ENCODE assay signal across 16 cellular contexts in genomic region chr11:111725621-111726020, GRCh38. TPM values are rescaled to one million over a fixed set of nuclear protein-coding genes. Genes with fewer than 3 reads are reported as not detected.
DNase-seq lines count a peak whose midpoint lies in the region; ATAC-seq, FAIRE-seq and TF ChIP-seq lines count a peak whose summit lies in the region.
"Had no signal": no experiment of that assay in that cellular context is flagged by ENCODE, and none has a peak within 500 bp of the region (broad histone marks: within the 10 kb centered on the region; RNA-seq: fewer than 3 reads in every experiment).

No MANE protein-coding gene starts in this region.

- DNase-seq in bronchial epithelial cell (ENCODE audit: low read depth) (no peak), dorsolateral prefrontal cortex (no peak), right lobe of liver (no peak), dermis blood vessel endothelial cell (no peak), cerebellar cortex (ENCODE audit: low spot score) (no peak), Ammon's horn (ENCODE audit: low spot score) (no peak)
- DNase-seq: ACHN; Caco-2; CD4-positive, alpha-beta T cell; GM23248 had no signal

- no peaks in the 10 kb centered on the region for H3K9me3 ChIP-seq in right lobe of liver
- H3K9me3 ChIP-seq: Caco-2, HAP-1 had no signal

- ATAC-seq in right lobe of liver, result no peak

- FAIRE-seq in bronchial epithelial cell (lab: Jason Lieb, UNC), result peak; percentile 82
- FAIRE-seq: A204.1, D721Med, GM12891 had no signal

- intact Hi-C loops in dorsolateral prefrontal cortex (cut with DNase I) (no loop called here), right lobe of liver (cut with DNase I) (no loop called here)

- H3K27me3 ChIP-seq in bronchial epithelial cell (ENCODE audit: control insufficient read depth, insufficient read depth, low read length) (no peaks in the 10 kb centered on the region), dorsolateral prefrontal cortex (no peaks in the 10 kb centered on the region), right lobe of liver (no peaks in the 10 kb centered on the region)

- TF ChIP-seq CTCF in bronchial epithelial cell (IDR thresholded peaks at IDR 0.05; ENCODE audit: insufficient read depth, low read length, severe bottlenecking) (no peak), dorsolateral prefrontal cortex (IDR thresholded peaks at IDR 0.05 in 54 of 56, conservative IDR thresholded peaks at IDR 0.05 in 2 of 56; ENCODE audit: low read depth in 1 of 56, partially characterized antibody in 56 of 56) (no peak), right lobe of liver (IDR thresholded peaks at IDR 0.05) (no peak)

- 40% methylated on average over 6 of the region's 10 CpGs for WGBS in right lobe of liver (ENCODE audit: insufficient coverage, low coverage, low lambda C conversion rate, missing lambda C conversion rate)

- H3K36me3 ChIP-seq in bronchial epithelial cell (ENCODE audit: control insufficient read depth, insufficient read depth, low read length) (peaks cover 23% of the 10 kb centered on the region), right lobe of liver (peaks cover 0 to 38% (median 20%) of the 10 kb centered on the region in 4 donors)

- TF ChIP-seq POLR2A in right lobe of liver (IDR thresholded peaks at IDR 0.05), result no peak

- H3K4me1 ChIP-seq in right lobe of liver, result peaks cover 3 to 47% (median 20%) of the 10 kb centered on the region in 4 donors
- H3K4me1 ChIP-seq: Caco-2, HAP-1 had no signal

- H3K27ac ChIP-seq in dorsolateral prefrontal cortex (peak overlapping the region in 49 of 59 donors; percentile 11 to 100 (median 98)), right lobe of liver (peak overlapping the region; percentile 83 to 99 (median 84)), temporal lobe (ENCODE audit: low read depth, low read length) (peak overlapping the region; percentile 2)
- H3K27ac ChIP-seq: C4-2B, GM23248 had no signal

- H3K4me3 ChIP-seq in bronchial epithelial cell (ENCODE audit: low read depth, low read length) (no peak overlapping the region), dorsolateral prefrontal cortex (no peak overlapping the region), right lobe of liver (no peak overlapping the region)
- H3K4me3 ChIP-seq: GM23248, HAP-1 had no signal

RNA-seq across cellular contexts. Expression of gene PPP2R1B, which starts 40.6 kb away (rescaled TPM):
- 26.1 and 27.8 TPM in 2 replicates for total RNA-seq in bronchial epithelial cell
- total RNA-seq in dorsolateral prefrontal cortex, result 10 to 100 TPM; 19.2 to 62.5 (median 34.1) TPM
- 100 to 1,000 TPM in 1 of 6 experiments, 10 to 100 TPM in 5; 44.5 to 150 (median 59.6) TPM for total RNA-seq in right lobe of liver
- 18.9 TPM for total RNA-seq in temporal lobe
- 52.6 and 72.7 TPM in 2 replicates for total RNA-seq in dermis blood vessel endothelial cell

Comparison
In these comparisons a context has a peak if more than half of its experiments do, and no peak if none do; other contexts are left out.
1. H3K27ac ChIP-seq: peak in every context shown above with its lines; median percentile 98 in dorsolateral prefrontal cortex; 84 in right lobe of liver; 2 in temporal lobe.